17 cellular contexts compared by ENCODE assay signal in genomic region chr1:171798311-171798710, GRCh38.
"Had no signal": no experiment of that assay in that cellular context is flagged by ENCODE, and none has a peak within 500 bp of the region (broad histone marks: within the 10 kb centered on the region; RNA-seq: fewer than 3 reads in every experiment).

No MANE protein-coding gene starts in this region.

- H2AFZ ChIP-seq: neural progenitor cell had no signal

- H3K4me3 ChIP-seq: esophagus muscularis mucosa, gastrocnemius medialis, left ventricle myocardium inferior, lung, neural progenitor cell, ovary, right atrium auricular region, sigmoid colon, skin epidermis had no signal

- H3K27me3 ChIP-seq: esophagus muscularis mucosa, gastrocnemius medialis, neural progenitor cell, ovary, right atrium auricular region, sigmoid colon had no signal

- H3K4me1 ChIP-seq: neural progenitor cell, right atrium auricular region, sigmoid colon had no signal

- H3K36me3 ChIP-seq: neural progenitor cell, ovary had no signal

- H3K27ac ChIP-seq: epithelial cell of prostate, esophagus muscularis mucosa, gastrocnemius medialis, left ventricle myocardium inferior, neural progenitor cell, ovary, right atrium auricular region, sigmoid colon, skin epidermis had no signal

- DNase-seq: effector memory CD4-positive, alpha-beta T cell; gastrocnemius medialis; immature natural killer cell; left ventricle myocardium inferior; natural killer cell; nucleus accumbens; ovary; sigmoid colon; stimulated activated CD4-positive, alpha-beta T cell treated with anti-CD3 and anti-CD28 coated beads, Interleukin-2, amount 100 ng/mL, for 24 hours; stimulated activated naive CD8-positive, alpha-beta T cell treated with anti-CD3 and anti-CD28 coated beads, Interleukin-15, amount 100 ng/mL, for 72 hours; trophoblast cell had no signal

- H3K27ac Mint-ChIP-seq: neural progenitor cell had no signal

- H3K4me3 Mint-ChIP-seq: immature natural killer cell; natural killer cell; neural progenitor cell; stimulated activated naive CD8-positive, alpha-beta T cell treated with anti-CD3 and anti-CD28 coated beads, Interleukin-15, amount 100 ng/mL, for 72 hours had no signal

- H3K27me3 Mint-ChIP-seq: stimulated activated naive CD8-positive, alpha-beta T cell treated with anti-CD3 and anti-CD28 coated beads, Interleukin-15, amount 100 ng/mL, for 72 hours had no signal

- H3K9me3 ChIP-seq: esophagus muscularis mucosa, gastrocnemius medialis, left ventricle myocardium inferior, ovary, right atrium auricular region, sigmoid colon had no signal

- H3K9ac ChIP-seq: neural progenitor cell had no signal

- H3K4me2 ChIP-seq: neural progenitor cell had no signal

- H3K9me3 Mint-ChIP-seq: immature natural killer cell; natural killer cell; neural progenitor cell; stimulated activated naive CD8-positive, alpha-beta T cell treated with anti-CD3 and anti-CD28 coated beads, Interleukin-15, amount 100 ng/mL, for 72 hours had no signal

- ATAC-seq: gastrocnemius medialis; natural killer cell; stimulated activated naive CD8-positive, alpha-beta T cell treated with anti-CD3 and anti-CD28 coated beads, Interleukin-15, amount 100 ng/mL, for 72 hours had no signal
